14 cellular contexts compared by ENCODE assay signal in genomic region chr5:66932446-66932845, GRCh38.
"Had no signal": no experiment of that assay in that cellular context is flagged by ENCODE, and none has a peak within 500 bp of the region (broad histone marks: within the 10 kb centered on the region; RNA-seq: fewer than 3 reads in every experiment).

No MANE protein-coding gene starts in this region.

- H3K4me1 ChIP-seq: right atrium auricular region, suprapubic skin had no signal

- H3K4me2 ChIP-seq: smooth muscle cell had no signal

- H3K27ac ChIP-seq: cardiac muscle cell, right atrium auricular region, suprapubic skin had no signal

- H3K36me3 ChIP-seq: cardiac muscle cell, right atrium auricular region, suprapubic skin had no signal

- H3K4me3 ChIP-seq: cardiac muscle cell, right atrium auricular region, smooth muscle cell, suprapubic skin had no signal

- DNase-seq: activated naive CD4-positive, alpha-beta T cell; activated naive CD8-positive, alpha-beta T cell treated with anti-CD3 and anti-CD28 coated beads, Interleukin-2, amount 10 ng/mL, durations not matched to agents 7 days and 5 days; activated T-cell treated with anti-CD3 and anti-CD28 coated beads for 4 hours; anterior cingulate cortex; glutamatergic neuron; hypothalamus; nephron progenitor cell; occipital lobe; stimulated activated CD4-positive, alpha-beta T cell treated with anti-CD3 and anti-CD28 coated beads, Interleukin-4, amount 100 ng/mL, for 4 hours; stimulated activated CD8-positive, alpha-beta memory T cell treated with anti-CD3 and anti-CD28 coated beads, Interleukin-4, amount 100 ng/mL, for 48 hours had no signal

- H3K9me3 ChIP-seq: right atrium auricular region, suprapubic skin had no signal

- H3K27me3 ChIP-seq: cardiac muscle cell, right atrium auricular region, suprapubic skin had no signal
